Comparison of ENCODE assay signal across 1 cellular context in the genomic region with DNA sequence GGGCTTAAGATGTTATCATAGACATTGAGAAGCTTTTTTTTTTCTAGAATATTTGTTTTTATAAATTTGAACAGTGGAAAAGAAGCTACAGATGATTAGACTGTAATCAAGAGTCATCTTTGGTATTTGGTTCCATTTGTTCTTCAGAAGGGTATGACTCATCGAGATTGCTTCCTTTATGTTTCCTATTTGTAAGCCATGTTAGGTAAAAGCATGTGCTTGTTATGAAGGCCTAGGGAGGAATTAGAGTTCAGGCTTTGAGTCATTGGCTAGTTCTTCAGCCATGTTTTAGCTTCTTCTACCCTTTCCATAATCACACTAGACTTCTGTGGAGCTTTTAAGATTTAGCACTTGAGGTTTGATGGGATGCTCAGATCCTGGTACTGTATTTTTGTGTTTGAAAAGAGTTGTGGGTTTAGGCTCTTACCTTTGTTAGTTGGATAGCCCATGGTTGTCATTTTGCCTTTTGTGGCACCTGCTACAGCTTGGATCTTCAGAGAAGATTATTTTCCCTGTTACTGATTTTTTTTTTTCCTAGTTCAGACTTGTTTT.
TF ChIP-seq lines count a peak whose summit lies in the region.

No MANE protein-coding gene starts in this region.

TF ChIP-seq in HCT116, 20 proteins besides CTCF, POLR2A, EP300 and RAD21 (continued from another document):
- TF ChIP-seq, protein P1, sequence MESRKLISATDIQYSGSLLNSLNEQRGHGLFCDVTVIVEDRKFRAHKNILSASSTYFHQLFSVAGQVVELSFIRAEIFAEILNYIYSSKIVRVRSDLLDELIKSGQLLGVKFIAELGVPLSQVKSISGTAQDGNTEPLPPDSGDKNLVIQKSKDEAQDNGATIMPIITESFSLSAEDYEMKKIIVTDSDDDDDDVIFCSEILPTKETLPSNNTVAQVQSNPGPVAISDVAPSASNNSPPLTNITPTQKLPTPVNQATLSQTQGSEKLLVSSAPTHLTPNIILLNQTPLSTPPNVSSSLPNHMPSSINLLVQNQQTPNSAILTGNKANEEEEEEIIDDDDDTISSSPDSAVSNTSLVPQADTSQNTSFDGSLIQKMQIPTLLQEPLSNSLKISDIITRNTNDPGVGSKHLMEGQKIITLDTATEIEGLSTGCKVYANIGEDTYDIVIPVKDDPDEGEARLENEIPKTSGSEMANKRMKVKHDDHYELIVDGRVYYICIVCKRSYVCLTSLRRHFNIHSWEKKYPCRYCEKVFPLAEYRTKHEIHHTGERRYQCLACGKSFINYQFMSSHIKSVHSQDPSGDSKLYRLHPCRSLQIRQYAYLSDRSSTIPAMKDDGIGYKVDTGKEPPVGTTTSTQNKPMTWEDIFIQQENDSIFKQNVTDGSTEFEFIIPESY (IDR thresholded peaks at IDR 0.05; ENCODE audit: extremely low read depth, insufficient replicate concordance, low read length), result no peak
- TF ChIP-seq, protein P2, sequence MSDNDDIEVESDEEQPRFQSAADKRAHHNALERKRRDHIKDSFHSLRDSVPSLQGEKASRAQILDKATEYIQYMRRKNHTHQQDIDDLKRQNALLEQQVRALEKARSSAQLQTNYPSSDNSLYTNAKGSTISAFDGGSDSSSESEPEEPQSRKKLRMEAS (IDR thresholded peaks at IDR 0.05), result peak; percentile 61
